ENCODE assay signal across 28 cellular contexts in the genomic region with DNA sequence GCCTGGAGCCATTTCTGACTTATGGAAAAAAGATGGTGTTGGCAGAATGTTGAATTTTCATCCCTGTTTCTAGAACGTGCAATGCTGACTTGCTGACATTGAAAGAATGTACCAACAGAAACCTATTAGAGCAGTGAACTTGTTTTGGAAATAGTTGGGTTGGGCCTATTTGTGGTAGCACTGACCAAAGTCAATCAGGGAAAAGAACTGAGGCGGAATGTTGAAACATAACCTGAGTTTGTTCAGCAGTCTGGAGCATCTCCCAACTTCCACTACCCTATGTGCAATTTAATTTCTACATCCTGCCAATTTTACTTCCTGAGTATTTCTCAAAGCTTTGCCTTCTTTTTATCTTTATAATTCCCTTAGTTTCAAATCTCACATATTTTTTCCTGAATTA. TPM values are rescaled to one million over a fixed set of nuclear protein-coding genes. Genes with fewer than 3 reads are reported as not detected.
"Had no signal": no experiment of that assay in that cellular context is flagged by ENCODE, and none has a peak within 500 bp of the region (broad histone marks: within the 10 kb centered on the region; RNA-seq: fewer than 3 reads in every experiment).

No MANE protein-coding gene starts in this region.

- DNase-seq: activated CD4-positive, alpha-beta memory T cell treated with anti-CD3 and anti-CD28 coated beads for 36 hours; activated CD4-positive, alpha-beta T cell treated with anti-CD3 and anti-CD28 coated beads for 36 hours; activated CD4-positive, alpha-beta T cell treated with anti-CD3 and anti-CD28 coated beads, Interleukin-2, amount 10 ng/mL, durations not matched to agents 24 days and 14 days; activated CD4-positive, CD25-positive, alpha-beta regulatory T cell; activated CD4-positive, CD25-positive, alpha-beta regulatory T cell treated with anti-CD3 and anti-CD28 coated beads, Interleukin-2, amount 50 U/mL, for 72 hours; activated CD8-positive, alpha-beta memory T cell treated with anti-CD3 and anti-CD28 coated beads, Interleukin-2, amount 10 ng/mL, durations not matched to agents 7 days and 5 days; activated CD8-positive, alpha-beta memory T cell treated with anti-CD3 and anti-CD28 coated beads, Interleukin-2, amount 50 U/mL, for 4 hours; activated CD8-positive, alpha-beta T cell treated with anti-CD3 and anti-CD28 coated beads, Interleukin-2, amount 10 ng/mL, durations not matched to agents 7 days and 5 days; activated gamma-delta T cell treated with Interleukin-2 at 50 U/mL for 16 hours; activated naive CD4-positive, alpha-beta T cell treated with anti-CD3 and anti-CD28 coated beads, Interleukin-2, amount 50 U/mL, for 16 hours; activated naive CD4-positive, alpha-beta T cell treated with Interleukin-2 at 50 U/mL for 16 hours; activated T-cell treated with anti-CD3 and anti-CD28 coated beads, Interleukin-2, amount 50 U/mL, for 1 hour; activated T-cell treated with anti-CD3 and anti-CD28 coated beads, Interleukin-2, amount 50 U/mL, for 72 hours; amniotic stem cell; anterior cingulate cortex; brain microvascular endothelial cell; central memory CD4-positive, alpha-beta T cell; cerebellar nuclear complex; colonic mucosa; effector CD8-positive, alpha-beta T cell; esophagus squamous epithelium; foreskin melanocyte; T-helper 2 cell had no signal

- H3K4me3 ChIP-seq: colonic mucosa, esophagus squamous epithelium, gastroesophageal sphincter had no signal

- FAIRE-seq: astrocyte, endometrium, endothelial cell of umbilical vein had no signal

- H3K4me1 ChIP-seq: colonic mucosa had no signal

- H3K27ac ChIP-seq: brain microvascular endothelial cell, colonic mucosa, epithelial cell of prostate, esophagus squamous epithelium, gastroesophageal sphincter had no signal

- H3K27me3 ChIP-seq: brain microvascular endothelial cell, colonic mucosa, esophagus squamous epithelium, gastroesophageal sphincter had no signal

- H3K36me3 ChIP-seq: brain microvascular endothelial cell, colonic mucosa, esophagus squamous epithelium, gastroesophageal sphincter had no signal

- H3K9me3 ChIP-seq: colonic mucosa, esophagus squamous epithelium, gastroesophageal sphincter had no signal

- ATAC-seq: activated CD4-positive, alpha-beta T cell treated with anti-CD3 and anti-CD28 coated beads for 36 hours; activated CD8-positive, alpha-beta memory T cell treated with anti-CD3 and anti-CD28 coated beads, Interleukin-2, amount 10 ng/mL, durations not matched to agents 7 days and 5 days; activated CD8-positive, alpha-beta T cell treated with anti-CD3 and anti-CD28 coated beads, Interleukin-2, amount 10 ng/mL, durations not matched to agents 7 days and 5 days; activated T-cell treated with anti-CD3 and anti-CD28 coated beads, Interleukin-2, amount 50 U/mL, for 72 hours had no signal

RNA-seq across cellular contexts. Expression of gene KIAA1217, which starts 11.6 kb away (rescaled TPM):
- total RNA-seq: activated CD8-positive, alpha-beta T cell treated with anti-CD3 and anti-CD28 coated beads, Interleukin-2, amount 10 ng/mL, durations not matched to agents 7 days and 5 days had no signal
